In genomic region chr12:27334052-27334720, GRCh38 we compare ENCODE assay signal across 7 cellular contexts. TPM values are rescaled to one million over a fixed set of nuclear protein-coding genes. Genes with fewer than 3 reads are reported as not detected.
DNase-seq lines count a peak whose midpoint lies in the region; ATAC-seq and TF ChIP-seq lines count a peak whose summit lies in the region.

No MANE protein-coding gene starts in this region.

- TF ChIP-seq CTCF in dorsolateral prefrontal cortex (IDR thresholded peaks at IDR 0.05 in 54 of 56, conservative IDR thresholded peaks at IDR 0.05 in 2 of 56; ENCODE audit: low read depth in 1 of 56, partially characterized antibody in 56 of 56) (no peak), osteocyte (IDR thresholded peaks at IDR 0.05) (no peak)

- H3K4me3 ChIP-seq in dorsolateral prefrontal cortex: peak overlapping the region; percentile 47 to 85 (median 70)

- H3K9me3 Mint-ChIP-seq in IgD-negative memory B cell (no peaks in the 10 kb centered on the region), osteocyte (ENCODE audit: unreplicated experiment) (no peaks in the 10 kb centered on the region)

- DNase-seq in dorsolateral prefrontal cortex (no peak), osteocyte (ENCODE audit: extremely low spot score, unreplicated experiment) (no peak), HuH-7.5 (ENCODE audit: low spot score) (no peak), NCI-H1436 treated with DMSO at 0.1 percent for 48 hours (lab: John Stamatoyannopoulos, UW) (no peak)
- no peak for DNase-seq in activated CD4-positive, alpha-beta T cell treated with anti-CD3 and anti-CD28 coated beads for 1 hour

- peaks cover 0 to 21% (median 0%) of the 10 kb centered on the region in 45 donors for H3K27me3 ChIP-seq in dorsolateral prefrontal cortex

- peak overlapping the region; percentile 92 to 97 (median 94) for H3K4me3 Mint-ChIP-seq in IgD-negative memory B cell
- peak overlapping the region; percentile 92 for H3K4me3 Mint-ChIP-seq in osteocyte (ENCODE audit: unreplicated experiment)

- no peak overlapping the region for H3K27ac ChIP-seq in dorsolateral prefrontal cortex

- H3K36me3 Mint-ChIP-seq in IgD-negative memory B cell: no peaks in the 10 kb centered on the region
- no peaks in the 10 kb centered on the region for H3K36me3 Mint-ChIP-seq in osteocyte (ENCODE audit: unreplicated experiment)

- peak; percentile 33 for ATAC-seq in GM18861 (IDR thresholded peaks at IDR 0.05; ENCODE audit: unreplicated experiment)

- intact Hi-C loops in dorsolateral prefrontal cortex (cut with DNase I): no loop called here

- H3K27me3 Mint-ChIP-seq in IgD-negative memory B cell: peaks cover 14% of the 10 kb centered on the region
- no peaks in the 10 kb centered on the region for H3K27me3 Mint-ChIP-seq in osteocyte (ENCODE audit: unreplicated experiment)

- peak overlapping the region in 2 of 3 donors; percentile 2 to 92 for H3K27ac Mint-ChIP-seq in IgD-negative memory B cell
- H3K27ac Mint-ChIP-seq in osteocyte (ENCODE audit: unreplicated experiment): no peak overlapping the region

- H3K4me1 Mint-ChIP-seq in IgD-negative memory B cell (peaks cover 15 to 23% (median 17%) of the 10 kb centered on the region in 3 donors), osteocyte (ENCODE audit: unreplicated experiment) (peaks cover 33% of the 10 kb centered on the region)

RNA-seq across cellular contexts. Expression of gene BMAL2, which starts 1.6 kb away (rescaled TPM):
- polyA plus RNA-seq in IgD-negative memory B cell: 2.1 TPM
- total RNA-seq in dorsolateral prefrontal cortex (10 to 100 TPM in 119 of 120 experiments, 1 to 10 TPM in 1; 9.8 to 39.9 (median 25.3) TPM), osteocyte (5.5 and 6.4 TPM in 2 replicates)
